Comparison of ENCODE assay signal across 11 cellular contexts in the genomic region with DNA sequence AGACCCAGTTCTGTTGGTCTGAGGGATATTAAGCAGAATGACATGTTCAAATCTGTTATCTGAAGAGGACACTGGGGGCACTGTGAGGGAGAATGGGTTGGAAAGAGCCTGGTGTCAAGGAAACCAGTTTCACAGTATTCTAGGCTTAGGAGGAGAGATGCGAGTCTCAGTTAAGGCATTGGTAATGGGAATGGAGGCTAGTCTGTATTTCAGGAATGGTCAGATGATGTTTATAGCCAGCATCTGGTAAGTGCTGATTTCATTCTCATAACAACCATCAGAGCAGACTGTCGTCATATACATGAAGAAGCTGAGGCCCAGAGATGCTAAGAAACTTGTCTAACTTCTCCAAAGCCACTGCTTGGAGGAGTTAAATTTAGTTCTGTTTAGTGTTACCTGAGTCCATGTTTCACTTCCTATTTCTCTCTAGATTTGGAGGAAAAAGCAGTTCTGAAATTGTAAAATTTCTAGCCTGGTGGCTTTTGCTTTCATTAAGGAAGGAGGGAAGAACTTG.
DNase-seq lines count a peak whose midpoint lies in the region; ATAC-seq and TF ChIP-seq lines count a peak whose summit lies in the region.
"Had no signal": no experiment of that assay in that cellular context is flagged by ENCODE, and none has a peak within 500 bp of the region (broad histone marks: within the 10 kb centered on the region; RNA-seq: fewer than 3 reads in every experiment).

No MANE protein-coding gene starts in this region.

- TF ChIP-seq EP300 in SK-N-SH (IDR thresholded peaks at IDR 0.05; ENCODE audit: borderline replicate concordance in 1 of 2, low read depth in 1 of 2, low read length in 1 of 2) = no peak

- no peak for ATAC-seq in SK-N-SH treated with all-trans-retinoic acid at 6 μM for 48 hours
- ATAC-seq in GM21825 (IDR thresholded peaks at IDR 0.05; ENCODE audit: unreplicated experiment) = no peak
- ATAC-seq: upper lobe of right lung had no signal

- H3K4me1 ChIP-seq in SK-N-SH (ENCODE audit: control insufficient read depth in 1 of 2, insufficient read depth in 2 of 2, low read depth in 1 of 2, low read length in 1 of 2) = peaks cover 7 to 16% of the 10 kb centered on the region in 2 experiments
- peaks cover 15% of the 10 kb centered on the region for H3K4me1 ChIP-seq in smooth muscle cell (ENCODE audit: low read depth)

- H3K27me3 ChIP-seq in SK-N-SH (ENCODE audit: insufficient read depth) (no peaks in the 10 kb centered on the region), smooth muscle cell (ENCODE audit: low read depth) (no peaks in the 10 kb centered on the region)
- H3K27me3 ChIP-seq: upper lobe of right lung had no signal

- H2AFZ ChIP-seq in SK-N-SH (ENCODE audit: low read depth) (no peak overlapping the region), smooth muscle cell (ENCODE audit: low read depth) (no peak overlapping the region)

- H3K9me3 ChIP-seq in SK-N-SH (no peaks in the 10 kb centered on the region), smooth muscle cell (replicated peaks; ENCODE audit: low read depth) (no peaks in the 10 kb centered on the region)
- H3K9me3 ChIP-seq: upper lobe of right lung had no signal

- H3F3A ChIP-seq in SK-N-SH (replicated peaks; ENCODE audit: insufficient read depth) = peaks cover 27% of the 10 kb centered on the region
- peaks cover 18% of the 10 kb centered on the region for H3F3A ChIP-seq in smooth muscle cell (ENCODE audit: low read depth)

- peak; percentile 20; the same call in 1 of the 2 replicates for TF ChIP-seq CTCF in SK-N-SH (IDR thresholded peaks at IDR 0.05)
- no peak for TF ChIP-seq CTCF in smooth muscle cell (IDR thresholded peaks at IDR 0.05; ENCODE audit: borderline replicate concordance, insufficient read depth, poor library complexity, severe bottlenecking)

- CTCF ChIA-PET in SK-N-SH (lab: Yijun Ruan, JAX) = interaction anchor here (1.0 to 1.9 kb wide), 5 partner anchors 18 to 239 kb away, joined by 3 to 4 read pairs (median 3); no protein-coding TSS in a partner anchor

- peak; percentile 30 for DNase-seq in SK-N-SH
- DNase-seq in NCI-H526 treated with DMSO at 0.1 percent for 48 hours (lab: John Stamatoyannopoulos, UW) = peak; percentile 23
- DNase-seq in cerebellum (ENCODE audit: low spot score) = peak; percentile 30
- DNase-seq in smooth muscle cell (lab: John Stamatoyannopoulos, UW; ENCODE audit: unreplicated experiment) = no peak
- no peak for DNase-seq in activated CD8-positive, alpha-beta memory T cell treated with anti-CD3 and anti-CD28 coated beads for 24 hours
- DNase-seq in amygdala (lab: John Stamatoyannopoulos, UW) = no peak
- DNase-seq: activated effector memory CD4-positive, alpha-beta T cell treated with anti-CD3 and anti-CD28 coated beads, Interleukin-2, amount 50 U/mL, for 16 hours; upper lobe of right lung had no signal

- peaks cover 23% of the 10 kb centered on the region for H4K20me1 ChIP-seq in SK-N-SH (ENCODE audit: insufficient read depth)
- H4K20me1 ChIP-seq in smooth muscle cell (ENCODE audit: low read depth) = peaks cover 56% of the 10 kb centered on the region

- TF ChIP-seq RAD21 in SK-N-SH (IDR thresholded peaks at IDR 0.05; ENCODE audit: low read length) = no peak

- H3K4me3 ChIP-seq in SK-N-SH (ENCODE audit: low read depth in 2 of 2, low read length in 1 of 2) (no peak overlapping the region), smooth muscle cell (no peak overlapping the region)
- H3K4me3 ChIP-seq: upper lobe of right lung had no signal

- peak overlapping the region; percentile 24 to 98 for H3K27ac ChIP-seq in SK-N-SH (ENCODE audit: low read depth in 2 of 2, low read length in 1 of 2)
- H3K27ac ChIP-seq in smooth muscle cell (ENCODE audit: low read depth) = peak overlapping the region; percentile 100
- H3K27ac ChIP-seq: C4-2B, upper lobe of right lung had no signal

- WGBS in SK-N-SH (ENCODE audit: low lambda C conversion rate) = 96% methylated on average over 2 of the region's 2 CpGs
- WGBS in smooth muscle cell (ENCODE audit: low lambda C conversion rate) = 46% methylated on average over 2 of the region's 2 CpGs

- peaks cover 82% of the 10 kb centered on the region for H3K79me2 ChIP-seq in SK-N-SH (ENCODE audit: insufficient read depth)
- H3K79me2 ChIP-seq in smooth muscle cell (ENCODE audit: low read depth) = peaks cover 79% of the 10 kb centered on the region

- POLR2A ChIA-PET in SK-N-SH (lab: Yijun Ruan, JAX) = no interaction called here

- peak overlapping the region; percentile 52; the same call in 1 of the 2 replicates for H3K4me2 ChIP-seq in SK-N-SH
- H3K4me2 ChIP-seq in smooth muscle cell = peak overlapping the region; percentile 99

- H3K36me3 ChIP-seq in SK-N-SH (replicated peaks in 1 of 2; ENCODE audit: control insufficient read depth in 1 of 2, insufficient read depth in 2 of 2, low read length in 1 of 2) = no peaks in the 10 kb centered on the region
- no peaks in the 10 kb centered on the region for H3K36me3 ChIP-seq in smooth muscle cell (ENCODE audit: low read depth)
- H3K36me3 ChIP-seq: upper lobe of right lung had no signal

- no peaks in the 10 kb centered on the region for H3K9me2 ChIP-seq in SK-N-SH

- H3K9ac ChIP-seq in SK-N-SH = peak overlapping the region; percentile 99; the same call in 1 of the 2 replicates
- H3K9ac ChIP-seq in smooth muscle cell (ENCODE audit: low read depth) = peak overlapping the region; percentile 11

TF ChIP-seq in SK-N-SH, 30 proteins besides CTCF, POLR2A, EP300 and RAD21:
- TF ChIP-seq MXI1 (IDR thresholded peaks at IDR 0.05; ENCODE audit: low read depth, low read length) (no peak), JUND (IDR thresholded peaks at IDR 0.05) (no peak), FOXM1 (IDR thresholded peaks at IDR 0.05; ENCODE audit: low read depth) (no peak), TEAD4 (IDR thresholded peaks at IDR 0.05; ENCODE audit: borderline replicate concordance, insufficient read depth) (no peak), USF2 (IDR thresholded peaks at IDR 0.05; ENCODE audit: borderline replicate concordance, low read depth, low read length) (no peak), NFIC (IDR thresholded peaks at IDR 0.05; ENCODE audit: borderline replicate concordance) (no peak), RXRA (IDR thresholded peaks at IDR 0.05; ENCODE audit: borderline replicate concordance, low read depth) (no peak), TCF12 (IDR thresholded peaks at IDR 0.05) (no peak), GATA2 (CRISPR knock-in tag; IDR thresholded peaks at IDR 0.05) (no peak), IRF3 (IDR thresholded peaks at IDR 0.05; ENCODE audit: low read depth, low read length) (no peak), GABPA (IDR thresholded peaks at IDR 0.05; ENCODE audit: low read depth) (no peak)

TF ChIP-seq in SK-N-SH treated with all-trans-retinoic acid at 6 μM for 48 hours, 23 proteins besides CTCF, POLR2A, EP300 and RAD21:
- TF ChIP-seq CREB5 (CRISPR knock-in tag; IDR thresholded peaks at IDR 0.05; ENCODE audit: low read depth) = no peak
- TF ChIP-seq ZC3H10 (CRISPR knock-in tag; IDR thresholded peaks at IDR 0.05) = no peak
- TF ChIP-seq ZNF565 (CRISPR knock-in tag; conservative IDR thresholded peaks at IDR 0.05; ENCODE audit: low read depth) = no peak

Comparison
In these comparisons a context has a peak if more than half of its experiments do, and no peak if none do; other contexts are left out.
1. DNase-seq: peak in SK-N-SH (single experiment), NCI-H526 treated with DMSO at 0.1 percent for 48 hours (single experiment) and cerebellum (single experiment); none in smooth muscle cell (single experiment), activated CD8-positive, alpha-beta memory T cell treated with anti-CD3 and anti-CD28 coated beads for 24 hours (single experiment) and amygdala (0 of 56).